21 cellular contexts compared by ENCODE assay signal in the genomic region with DNA sequence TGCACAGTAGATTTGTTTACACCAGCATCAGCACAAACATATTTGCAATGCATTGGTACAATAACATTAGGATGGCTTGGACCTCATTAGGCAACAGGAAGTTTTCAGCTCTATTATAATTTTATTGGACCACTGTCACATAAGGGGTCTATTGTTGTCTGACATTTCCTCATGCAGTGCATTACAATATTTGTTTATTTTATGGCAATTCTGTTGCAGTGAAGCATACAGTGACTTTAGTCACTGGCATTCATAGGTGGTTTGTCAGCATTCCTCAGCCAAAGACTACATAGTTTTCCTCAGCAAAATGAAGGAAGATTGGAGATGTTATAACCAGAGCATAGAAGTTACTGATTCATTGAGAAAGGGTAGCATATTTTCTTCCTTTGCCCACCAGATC.
DNase-seq lines count a peak whose midpoint lies in the region; TF ChIP-seq lines count a peak whose summit lies in the region.
"Had no signal": no experiment of that assay in that cellular context is flagged by ENCODE, and none has a peak within 500 bp of the region (broad histone marks: within the 10 kb centered on the region; RNA-seq: fewer than 3 reads in every experiment).

No MANE protein-coding gene starts in this region.

- no peak overlapping the region for H3K4me2 ChIP-seq in mesenchymal stem cell (ENCODE audit: low read length, poor library complexity, severe bottlenecking)
- H3K4me2 ChIP-seq: KMS-11 had no signal

- H2BK5ac ChIP-seq in mesenchymal stem cell (ENCODE audit: low read depth, low read length, poor library complexity, severe bottlenecking) = no peak overlapping the region

- POLR2A ChIA-PET in A673 (lab: Charles Lee; ENCODE audit: low non-redundant PET) = no interaction called here

- DNase-seq in ELR (ENCODE audit: low read depth) (peak; percentile 85), NCI-H460 (ENCODE audit: extremely low read depth, low read depth) (peak; percentile 8), brain microvascular endothelial cell (peak; percentile 38), mesenchymal stem cell (peak; percentile 33), NCI-H187 (lab: John Stamatoyannopoulos, UW) (no peak), T-helper 2 cell (no peak), SIG-M5 (lab: John Stamatoyannopoulos, UW) (no peak), A673 (ENCODE audit: low spot score) (no peak)
- DNase-seq: activated CD4-positive, alpha-beta memory T cell treated with anti-CD3 and anti-CD28 coated beads, Interleukin-2, amount 10 ng/mL, durations not matched to agents 7 days and 5 days; activated T-cell treated with anti-CD3 and anti-CD28 coated beads, Interleukin-2, amount 50 U/mL, for 48 hours; CD4-positive, alpha-beta memory T cell; GM23248; heart left ventricle; NCI-H1417; NCI-H345; sigmoid colon; stimulated activated CD4-positive, alpha-beta T cell treated with anti-CD3 and anti-CD28 coated beads, Interleukin-4, amount 100 ng/mL, for 4 hours had no signal

- no peak overlapping the region for H2BK15ac ChIP-seq in mesenchymal stem cell (ENCODE audit: low read depth, poor library complexity, severe bottlenecking)

- H3K9me3 ChIP-seq in mesenchymal stem cell (ENCODE audit: control insufficient read depth, low read length) = no peaks in the 10 kb centered on the region
- H3K9me3 ChIP-seq in A673 (ENCODE audit: low read depth, low read length, poor library complexity, severe bottlenecking) = no peaks in the 10 kb centered on the region
- H3K9me3 ChIP-seq: neutrophil, sigmoid colon, thoracic aorta had no signal

- H3K4me3 ChIP-seq in brain microvascular endothelial cell (ENCODE audit: low read depth, low read length) (no peak overlapping the region), mesenchymal stem cell (ENCODE audit: insufficient read depth in 1 of 2, low read depth in 1 of 2, low read length in 2 of 2) (no peak overlapping the region), A673 (ENCODE audit: low read depth, low read length, poor library complexity, severe bottlenecking) (no peak overlapping the region)
- H3K4me3 ChIP-seq: GM12878, GM23248, heart left ventricle, sigmoid colon, thoracic aorta had no signal

- H2BK120ac ChIP-seq in mesenchymal stem cell (ENCODE audit: low read depth, low read length) = no peak overlapping the region

- CTCF ChIA-PET in A673 (lab: Charles Lee) = no interaction called here

- no peak overlapping the region for H2BK12ac ChIP-seq in mesenchymal stem cell (ENCODE audit: low read length in 2 of 2)

- no peak overlapping the region for H3K14ac ChIP-seq in mesenchymal stem cell (ENCODE audit: low read length in 2 of 2)

- H3K9ac ChIP-seq in mesenchymal stem cell (ENCODE audit: low read length) = no peak overlapping the region
- H3K9ac ChIP-seq: GM23248, KMS-11 had no signal

- H3K27me3 ChIP-seq in brain microvascular endothelial cell (replicated peaks) (no peaks in the 10 kb centered on the region), mesenchymal stem cell (ENCODE audit: control insufficient read depth in 1 of 2, insufficient read depth in 1 of 2, low read length in 2 of 2) (no peaks in the 10 kb centered on the region), A673 (replicated peaks; ENCODE audit: insufficient read depth, low read depth, low read length, poor library complexity) (no peaks in the 10 kb centered on the region)
- H3K27me3 ChIP-seq: heart left ventricle, neutrophil, sigmoid colon had no signal

- no peak overlapping the region for H2AK5ac ChIP-seq in mesenchymal stem cell (ENCODE audit: low read length, severe bottlenecking)

- no peaks in the 10 kb centered on the region for H3K79me1 ChIP-seq in mesenchymal stem cell (replicated peaks; ENCODE audit: low read length, poor library complexity, severe bottlenecking)

- no TSS peak for BruUV-seq in A673 (replicated peaks; lab: Mats Ljungman, UMichigan)

- no peak overlapping the region for H4K8ac ChIP-seq in mesenchymal stem cell (ENCODE audit: low read length)

- no peaks in the 10 kb centered on the region for H3K4me1 ChIP-seq in mesenchymal stem cell (ENCODE audit: control insufficient read depth, insufficient read depth, low read depth, low read length)
- no peaks in the 10 kb centered on the region for H3K4me1 ChIP-seq in A673 (ENCODE audit: insufficient read depth, low read length, poor library complexity, severe bottlenecking)
- H3K4me1 ChIP-seq: heart left ventricle, sigmoid colon had no signal

- in situ Hi-C loops in brain microvascular endothelial cell (cut with HindIII; ENCODE audit: low pct_ligation_motif_present, low sequenced_read_pairs) = no loop called here

- no peak overlapping the region for H3K27ac ChIP-seq in brain microvascular endothelial cell
- H3K27ac ChIP-seq in mesenchymal stem cell (ENCODE audit: low read length, poor library complexity, severe bottlenecking) = peak overlapping the region; percentile 55
- no peak overlapping the region for H3K27ac ChIP-seq in A673 (ENCODE audit: low read depth, low read length, poor library complexity, severe bottlenecking)
- H3K27ac ChIP-seq: GM23248, heart left ventricle, KMS-11, neutrophil, sigmoid colon, thoracic aorta had no signal

- no peak overlapping the region for H3K23ac ChIP-seq in mesenchymal stem cell (ENCODE audit: low read length in 2 of 2)

- no peak overlapping the region for H3K18ac ChIP-seq in mesenchymal stem cell (ENCODE audit: low read depth in 1 of 2, low read length in 2 of 2)

- no peak overlapping the region for H3K4ac ChIP-seq in mesenchymal stem cell (ENCODE audit: low read depth in 1 of 2, low read length in 2 of 2)

- no peak for TF ChIP-seq CTCF in brain microvascular endothelial cell (IDR thresholded peaks at IDR 0.05; ENCODE audit: low read depth, low read length, missing control alignments)
- TF ChIP-seq CTCF in A673 (conservative IDR thresholded peaks at IDR 0.05; ENCODE audit: low read depth, low read length) = no peak

- intact Hi-C loops in A673 (cut with micrococcal nuclease; ENCODE audit: unreplicated experiment) = no loop called here

- H4K91ac ChIP-seq in mesenchymal stem cell (ENCODE audit: low read length) = no peak overlapping the region

- H3K36me3 ChIP-seq in brain microvascular endothelial cell (replicated peaks) (no peaks in the 10 kb centered on the region), mesenchymal stem cell (ENCODE audit: control insufficient read depth in 1 of 2, insufficient read depth in 2 of 2, low read depth in 1 of 2, low read length in 2 of 2) (no peaks in the 10 kb centered on the region), A673 (ENCODE audit: insufficient read depth, low read length, poor library complexity, severe bottlenecking) (no peaks in the 10 kb centered on the region)
- H3K36me3 ChIP-seq: heart left ventricle, neutrophil, sigmoid colon, thoracic aorta had no signal

- H2AFZ ChIP-seq in mesenchymal stem cell (ENCODE audit: low read depth, low read length) = no peak overlapping the region
- H2AFZ ChIP-seq: GM23248 had no signal

Comparison
In these comparisons a context has a peak if more than half of its experiments do, and no peak if none do; other contexts are left out.
1. DNase-seq: peak in ELR (single experiment), NCI-H460 (single experiment), brain microvascular endothelial cell (single experiment) and mesenchymal stem cell (single experiment); none in NCI-H187 (0 of 2), T-helper 2 cell (0 of 5), SIG-M5 (single experiment) and A673 (single experiment).